In the genomic region with DNA sequence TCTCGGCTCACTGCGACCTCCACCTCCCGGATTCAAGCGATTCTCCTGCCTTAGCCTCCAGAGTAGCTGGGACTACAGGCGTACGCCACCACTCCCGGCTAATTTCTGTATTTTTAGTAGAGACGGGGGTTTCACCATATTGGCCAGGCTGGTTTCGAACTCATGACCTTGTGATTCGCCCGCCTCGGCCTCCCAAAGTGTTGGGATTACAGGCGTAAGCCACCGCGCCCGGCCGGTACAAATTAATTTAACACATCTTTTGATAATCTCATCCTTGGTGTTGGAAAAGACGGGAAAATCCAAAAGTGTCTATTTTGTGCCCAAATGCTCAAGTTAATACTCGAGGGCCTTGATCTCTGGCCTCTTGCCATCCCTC, we compare ENCODE assay signal across 8 cellular contexts. TPM values are rescaled to one million over a fixed set of nuclear protein-coding genes. Genes with fewer than 3 reads are reported as not detected.
DNase-seq lines count a peak whose midpoint lies in the region; ATAC-seq, FAIRE-seq and TF ChIP-seq lines count a peak whose summit lies in the region.
"Not testable (repeated sequence)": the region's sequence is repeated elsewhere in the genome, so short reads cannot be mapped to it uniquely, and the experiment has no call there.

No MANE protein-coding gene starts in this region.

- 7% methylated on average over 16 of the region's 19 CpGs for WGBS in K562 (ENCODE audit: insufficient coverage, low coverage, missing lambda C conversion rate)
- 72 to 76% methylated on average over 13 to 18 of the region's 19 CpGs for WGBS in esophagus squamous epithelium, 2 donors
- WGBS in liver, result 84% methylated on average over 19 of the region's 19 CpGs

- intact Hi-C loops in K562 (cut with micrococcal nuclease); esophagus squamous epithelium (cut with DNase I): not testable (repeated sequence)

- H3K36me3 ChIP-seq in K562 (ENCODE audit: control insufficient read depth, insufficient read depth, low read length), result peaks cover 17% of the 10 kb centered on the region; the same call in 2 of the 3 replicates
- not testable (repeated sequence) for H3K36me3 ChIP-seq in esophagus squamous epithelium; liver (ENCODE audit: control insufficient read depth in 4 of 4, insufficient read depth in 3 of 4, low read depth in 1 of 4, low read length in 3 of 4)

- peak overlapping the region; percentile 95 for H2AFZ ChIP-seq in K562 (ENCODE audit: low read depth, low read length)

- POLR2A ChIA-PET in WTC11 (lab: Charles Lee) (interaction anchor here (1.2 kb wide), 1 partner anchor 146 kb away, joined by 3 read pairs; no protein-coding TSS in a partner anchor), K562 (lab: Yijun Ruan, JAX) (interaction anchor here (1.0 to 2.2 kb wide), 3 partner anchors 10 to 65 kb away, joined by 3 to 14 read pairs (median 4); partner anchors contain the start of gene AP3B1)

- H3K27ac ChIP-seq in C4-2B (peak overlapping the region; percentile 92), K562 (ENCODE audit: extremely low read depth, low read depth, low read length) (peak overlapping the region; percentile 88), esophagus squamous epithelium (peak overlapping the region; percentile 92 to 95 (median 92)), temporal lobe (ENCODE audit: low read depth, low read length) (peak overlapping the region; percentile 59)
- not testable (repeated sequence) for H3K27ac ChIP-seq in liver (ENCODE audit: low read depth in 1 of 2, low read length in 2 of 2)

- peaks cover 48% of the 10 kb centered on the region for H3K79me2 ChIP-seq in K562 (ENCODE audit: control insufficient read depth, insufficient read depth, low read length)

- not testable (repeated sequence) for H3K27me3 ChIP-seq in K562 (ENCODE audit: control insufficient read depth in 2 of 2, insufficient read depth in 2 of 2, low read length in 2 of 2); esophagus squamous epithelium; liver (ENCODE audit: control insufficient read depth in 4 of 4, insufficient read depth in 4 of 4, low read length in 3 of 4)

- not testable (repeated sequence) for ATAC-seq in WTC11, K562

- TF ChIP-seq RAD21 in K562 (CRISPR knock-in tag; conservative IDR thresholded peaks at IDR 0.05 in 1 of 2, IDR thresholded peaks at IDR 0.05 in 1 of 2); liver (IDR thresholded peaks at IDR 0.05): not testable (repeated sequence)

- peaks cover 10 to 19% of the 10 kb centered on the region in 2 experiments; a peak in 4 of 5 replicates for H3K4me1 ChIP-seq in K562 (replicated peaks in 1 of 2; ENCODE audit: control insufficient read depth in 2 of 2, insufficient read depth in 2 of 2, low read length in 2 of 2)
- H3K4me1 ChIP-seq in esophagus squamous epithelium, result peaks cover 9 to 37% (median 10%) of the 10 kb centered on the region in 3 donors
- peaks cover 5 to 14% (median 7%) of the 10 kb centered on the region in 4 donors for H3K4me1 ChIP-seq in liver (ENCODE audit: control insufficient read depth in 4 of 4, insufficient read depth in 4 of 4, low read length in 3 of 4)

- not testable (repeated sequence) for H3K36me3 Mint-ChIP-seq in WTC11; osteocyte (ENCODE audit: unreplicated experiment)

- CTCF ChIA-PET in WTC11 (lab: Charles Lee), result interaction anchor here (2.1 to 3.9 kb wide), 2 partner anchors 38 to 64 kb away, joined by 17 to 22 read pairs; partner anchors contain the start of gene AP3B1
- CTCF ChIA-PET in K562 (lab: Yijun Ruan, JAX; ENCODE audit: low intra/inter-chr PET ratio), result not testable (repeated sequence)

- H3K9me3 ChIP-seq in K562 (replicated peaks; ENCODE audit: control insufficient read depth, insufficient read depth, low read depth, low read length); esophagus squamous epithelium; liver (ENCODE audit: control insufficient read depth in 4 of 4, low read length in 3 of 4): not testable (repeated sequence)

- not testable (repeated sequence) for FAIRE-seq in K562 (lab: Jason Lieb, UNC)

- H3K9me1 ChIP-seq in K562 (ENCODE audit: control insufficient read depth, insufficient read depth, low read length), result not testable (repeated sequence)

- H3K4me1 Mint-ChIP-seq in WTC11 (peaks cover 29% of the 10 kb centered on the region), osteocyte (ENCODE audit: unreplicated experiment) (peaks cover 37% of the 10 kb centered on the region)

- peak overlapping the region; percentile 88 for H3K4me2 ChIP-seq in K562 (ENCODE audit: insufficient read depth, low read length)

- H3K4me3 Mint-ChIP-seq in WTC11 (peak overlapping the region; percentile 85), osteocyte (ENCODE audit: unreplicated experiment) (peak overlapping the region; percentile 96)

- H3K9ac ChIP-seq in K562 (ENCODE audit: insufficient read depth in 1 of 2, low read depth in 2 of 2, low read length in 2 of 2), result peak overlapping the region; percentile 83 to 97
- peak overlapping the region; percentile 67 to 88 for H3K9ac ChIP-seq in liver (ENCODE audit: low read depth in 1 of 2, low read length in 2 of 2)

- not testable (repeated sequence) for H3K9me3 Mint-ChIP-seq in WTC11; osteocyte (ENCODE audit: unreplicated experiment)

- H3K27ac Mint-ChIP-seq in WTC11 (peak overlapping the region; percentile 82), osteocyte (ENCODE audit: unreplicated experiment) (peak overlapping the region; percentile 97)

- BruUV-seq in K562 (replicated peaks; lab: Mats Ljungman, UMichigan), result not testable (repeated sequence)

- DNase-seq in Jurkat, Clone E6-1 (ENCODE audit: low read depth, low spot score); WTC11 (ENCODE audit: low spot score); K562 (ENCODE audit: extremely low read depth in 1 of 4, low spot score in 3 of 4); esophagus squamous epithelium (lab: John Stamatoyannopoulos, UW); osteocyte (ENCODE audit: extremely low spot score, unreplicated experiment): not testable (repeated sequence)

- H3K27me3 Mint-ChIP-seq in WTC11 (ENCODE audit: low read depth); osteocyte (ENCODE audit: unreplicated experiment): not testable (repeated sequence)

- TF ChIP-seq CTCF in C4-2B (conservative IDR thresholded peaks at IDR 0.05); WTC11 (IDR thresholded peaks at IDR 0.05); K562 (IDR thresholded peaks at IDR 0.05 in 2 of 3, conservative IDR thresholded peaks at IDR 0.05 in 1 of 3; ENCODE audit: insufficient read depth in 2 of 3, low read depth in 1 of 3, low read length in 3 of 3); esophagus squamous epithelium (IDR thresholded peaks at IDR 0.05); liver (IDR thresholded peaks at IDR 0.05; ENCODE audit: low read depth, low read length, missing input control); osteocyte (IDR thresholded peaks at IDR 0.05): not testable (repeated sequence)

- not testable (repeated sequence) for TF ChIP-seq POLR2A in K562 (conservative IDR thresholded peaks at IDR 0.05); esophagus squamous epithelium (IDR thresholded peaks at IDR 0.05)

- H3K4me3 ChIP-seq in Jurkat, Clone E6-1 (ENCODE audit: low read length), result peak overlapping the region; percentile 88
- peak overlapping the region; percentile 86 for H3K4me3 ChIP-seq in K562
- peak overlapping the region; percentile 90 to 99 (median 98) for H3K4me3 ChIP-seq in esophagus squamous epithelium
- H3K4me3 ChIP-seq in liver (ENCODE audit: low read depth in 1 of 3, low read length in 3 of 3), result peak overlapping the region; percentile 82 to 90 (median 85)

- in situ Hi-C loops in K562 (cut with MboI), result not testable (repeated sequence)

- not testable (repeated sequence) for TF ChIP-seq EP300 in K562 (IDR thresholded peaks at IDR 0.05; ENCODE audit: low read length)

- not testable (repeated sequence) for H4K20me1 ChIP-seq in K562 (replicated peaks; ENCODE audit: control insufficient read depth, insufficient read depth, low read length)

RNA-seq across cellular contexts. Expression of gene SCAMP1, which starts 1.0 kb away (rescaled TPM):
- polyA plus RNA-seq in Jurkat, Clone E6-1 (2012; ENCODE audit: insufficient read depth, insufficient read length), result 25.4 TPM
- 38.3 to 43.8 TPM (median 39.2 TPM) in 3 replicates for total RNA-seq in WTC11 (2021)
- total RNA-seq in K562 (2011; cell fraction: chromatin; rRNA removed; ENCODE audit: low replicate concordance), result 18.2 and 21.2 TPM in 2 replicates
- total RNA-seq in K562 (2011; cell fraction: nucleolus; rRNA removed), result 12.0 and 12.8 TPM in 2 replicates
- total RNA-seq in K562 (2011; cell fraction: nucleoplasm; rRNA removed), result 18.8 and 24.8 TPM in 2 replicates
- total RNA-seq in K562 (2014; rRNA removed), result 8.8 and 13.0 TPM in 2 replicates
- total RNA-seq in K562 (2014; rRNA removed; fragmentation: Illumina TruSeq; extraction: Trizol), result 23.9 and 26.3 TPM in 2 replicates
- total RNA-seq in K562 (2015; rRNA removed; fragmentation: Illumina TruSeq; extraction: Trizol), result 14.9 and 17.8 TPM in 2 replicates
- 22.5 and 24.5 TPM in 2 replicates for total RNA-seq in K562 (2021)
- polyA plus RNA-seq in K562 (2011; rRNA removed), result 17.8 and 22.1 TPM in 2 replicates
- 6.5 and 12.3 TPM in 2 replicates for polyA plus RNA-seq in K562 (2011; cell fraction: cytosol; rRNA removed)
- polyA plus RNA-seq in K562 (2011; cell fraction: nucleus; rRNA removed), result 5.9 and 9.5 TPM in 2 replicates
- polyA plus RNA-seq in K562 (2012), result 10.6 and 13.4 TPM in 2 replicates
- polyA plus RNA-seq in K562 (2014; fragmentation: Illumina TruSeq; extraction: Trizol), result 13.2 and 13.8 TPM in 2 replicates
- 10 to 100 TPM; 13.2 to 13.6 TPM for polyA plus RNA-seq in K562 (2014; fragmentation: Nextera tagmentation; extraction: Ambion mirVana)
- 5.4 and 5.7 TPM in 2 replicates for polyA plus RNA-seq in K562 (2014; rRNA removed)
- 52.9 and 60.4 TPM in 2 replicates for polyA minus RNA-seq in K562 (2011; rRNA and poly(A)+ RNA removed)
- 19.8 and 22.7 TPM in 2 replicates for polyA minus RNA-seq in K562 (2011; cell fraction: cytosol; rRNA and poly(A)+ RNA removed)
- 10.2 and 19.0 TPM in 2 replicates for polyA minus RNA-seq in K562 (2011; cell fraction: nucleus; rRNA and poly(A)+ RNA removed)
- total RNA-seq in esophagus squamous epithelium, result 10 to 100 TPM; 15.2 to 27.6 (median 21.3) TPM
- 10 to 100 TPM; 11.5 to 15.0 TPM for total RNA-seq in liver
- 1 to 10 TPM; 5.9 to 6.5 TPM for polyA plus RNA-seq in liver
- total RNA-seq in osteocyte, result 45.0 and 50.9 TPM in 2 replicates
- 203 TPM for total RNA-seq in temporal lobe
